Comparison of ENCODE assay signal across 9 cellular contexts in genomic region chr12:47816646-47817271, GRCh38. TPM values are rescaled to one million over a fixed set of nuclear protein-coding genes. Genes with fewer than 3 reads are reported as not detected.
DNase-seq lines count a peak whose midpoint lies in the region; ATAC-seq, FAIRE-seq and TF ChIP-seq lines count a peak whose summit lies in the region.
"Had no signal": no experiment of that assay in that cellular context is flagged by ENCODE, and none has a peak within 500 bp of the region (broad histone marks: within the 10 kb centered on the region; RNA-seq: fewer than 3 reads in every experiment).

No MANE protein-coding gene starts in this region.

- H4K8ac ChIP-seq in IMR-90 (ENCODE audit: low read depth in 2 of 2, low read length in 2 of 2): peak overlapping the region; percentile 28 to 45; a peak in 2 of 4 replicates

- FAIRE-seq in keratinocyte (lab: Jason Lieb, UNC): no peak

- H3K27ac ChIP-seq in IMR-90 (ENCODE audit: insufficient read depth, low read length): peak overlapping the region; percentile 99
- no peak overlapping the region for H3K27ac ChIP-seq in keratinocyte (ENCODE audit: control insufficient read depth, insufficient read depth, low read length)

- H2BK120ac ChIP-seq in IMR-90 (ENCODE audit: low read depth, low read length): peak overlapping the region; percentile 56

- H3K9me1 ChIP-seq in IMR-90 (ENCODE audit: insufficient read depth, low read length): peaks cover 30% of the 10 kb centered on the region
- H3K9me1 ChIP-seq in keratinocyte (ENCODE audit: control insufficient read depth, extremely low read depth, insufficient read depth, low read length): peaks cover 17% of the 10 kb centered on the region

- peaks cover 0 to 5% of the 10 kb centered on the region in 2 donors for H3K9me3 Mint-ChIP-seq in stimulated activated naive B cell treated with anti-CD40 and anti-IgM and Interleukin-4, amounts not matched to agents 10 μg/mL and 1 μg/mL and 100 μg/mL, for 72 hours

- H3K18ac ChIP-seq in IMR-90 (ENCODE audit: low read depth, low read length): peak overlapping the region; percentile 53; the same call in 1 of the 2 replicates

- H3K4me3 ChIP-seq in IMR-90 (ENCODE audit: insufficient read depth, low read depth, low read length): no peak overlapping the region
- H3K4me3 ChIP-seq in adipocyte (ENCODE audit: low read length): peak overlapping the region; percentile 86
- peak overlapping the region in 1 of 3 experiments; percentile 2 for H3K4me3 ChIP-seq in keratinocyte (ENCODE audit: control insufficient read depth in 2 of 3, extremely low read depth in 1 of 3, insufficient read depth in 2 of 3, low read depth in 1 of 3, low read length in 3 of 3)

- H3K79me2 ChIP-seq in keratinocyte (ENCODE audit: control insufficient read depth, insufficient read depth, low read length): peaks cover 85% of the 10 kb centered on the region

- peaks cover 62 to 84% of the 10 kb centered on the region in 2 donors for H3K4me1 Mint-ChIP-seq in stimulated activated naive B cell treated with anti-CD40 and anti-IgM and Interleukin-4, amounts not matched to agents 10 μg/mL and 1 μg/mL and 100 μg/mL, for 72 hours

- peak overlapping the region; percentile 2; the same call in 1 of the 2 replicates for H4K5ac ChIP-seq in IMR-90 (ENCODE audit: low read depth, low read length)

- H3K9ac ChIP-seq in IMR-90 (ENCODE audit: low read depth, low read length) (peak overlapping the region; percentile 69), adipocyte (ENCODE audit: low read length) (peak overlapping the region; percentile 91), keratinocyte (ENCODE audit: control insufficient read depth, extremely low read depth, insufficient read depth, low read length) (peak overlapping the region; percentile 1)

- H2AFZ ChIP-seq in IMR-90 (replicated peaks; ENCODE audit: low read length, poor library complexity): peak overlapping the region; percentile 47
- no peak overlapping the region for H2AFZ ChIP-seq in keratinocyte (ENCODE audit: control insufficient read depth, low read length)

- H4K91ac ChIP-seq in IMR-90 (ENCODE audit: insufficient read depth, low read depth, low read length): peak overlapping the region; percentile 62

- H3K27ac Mint-ChIP-seq in stimulated activated naive B cell treated with anti-CD40 and anti-IgM and Interleukin-4, amounts not matched to agents 10 μg/mL and 1 μg/mL and 100 μg/mL, for 72 hours: peak overlapping the region; percentile 99

- no peaks in the 10 kb centered on the region for H3K9me3 ChIP-seq in IMR-90 (ENCODE audit: control insufficient read depth, insufficient read depth, low read length)
- no peaks in the 10 kb centered on the region for H3K9me3 ChIP-seq in adipocyte (ENCODE audit: control insufficient read depth, low read length)
- H3K9me3 ChIP-seq in keratinocyte (ENCODE audit: control insufficient read depth, low read depth, low read length): no peaks in the 10 kb centered on the region

- ATAC-seq in IMR-90 (ENCODE audit: low read depth) (no peak), HG02642 (IDR thresholded peaks at IDR 0.05; ENCODE audit: poor library complexity, unreplicated experiment) (no peak), GM21360 (IDR thresholded peaks at IDR 0.05; ENCODE audit: unreplicated experiment) (no peak)
- ATAC-seq in stimulated activated naive B cell treated with anti-CD40 and anti-IgM and Interleukin-4, amounts not matched to agents 10 μg/mL and 1 μg/mL and 100 μg/mL, for 72 hours (replicated peaks): no peak

- CTCF ChIA-PET in IMR-90 (lab: Yijun Ruan, JAX): interaction anchor here (0.9 to 1.6 kb wide), 4 partner anchors 9 to 22 kb away, joined by 4 to 6 read pairs (median 4); no protein-coding TSS in a partner anchor

- H3K4me2 ChIP-seq in IMR-90 (ENCODE audit: low read depth, low read length) (peak overlapping the region; percentile 84), keratinocyte (ENCODE audit: control insufficient read depth, extremely low read depth, insufficient read depth, low read depth, low read length) (peak overlapping the region; percentile 91)

- no peak for DNase-seq in IMR-90
- peak; percentile 29 for DNase-seq in adipocyte (ENCODE audit: low read depth)
- DNase-seq in keratinocyte (ENCODE audit: low read depth, low spot score): no peak
- no peak for DNase-seq in stimulated activated naive B cell treated with anti-CD40 and anti-IgM and Interleukin-4, amounts not matched to agents 10 μg/mL and 1 μg/mL and 100 μg/mL, for 72 hours
- DNase-seq in activated gamma-delta T cell treated with Interleukin-2 at 50 U/mL for 16 hours: no peak
- DNase-seq in GOT3 (lab: John Stamatoyannopoulos, UW): no peak
- DNase-seq: occipital lobe had no signal

- peaks cover 20 to 48% of the 10 kb centered on the region in 2 donors for H3K36me3 Mint-ChIP-seq in stimulated activated naive B cell treated with anti-CD40 and anti-IgM and Interleukin-4, amounts not matched to agents 10 μg/mL and 1 μg/mL and 100 μg/mL, for 72 hours

- POLR2A ChIA-PET in IMR-90 (lab: Charles Lee; ENCODE audit: unreplicated experiment): interaction anchor here (1.7 kb wide), 1 partner anchor 9 kb away, joined by 4 read pairs; no protein-coding TSS in a partner anchor

- no peak overlapping the region for H2BK20ac ChIP-seq in IMR-90 (ENCODE audit: low read depth, low read length)

- no peaks in the 10 kb centered on the region for H3K27me3 ChIP-seq in IMR-90 (ENCODE audit: control insufficient read depth, insufficient read depth, low read length)
- H3K27me3 ChIP-seq in adipocyte (replicated peaks; ENCODE audit: control insufficient read depth, insufficient read depth, low read length): no peaks in the 10 kb centered on the region
- no peaks in the 10 kb centered on the region for H3K27me3 ChIP-seq in keratinocyte (ENCODE audit: control insufficient read depth, extremely low read depth, insufficient read depth, low read length)

- peak overlapping the region; percentile 87 for H3K4ac ChIP-seq in IMR-90 (ENCODE audit: low read depth, low read length)

- H2BK5ac ChIP-seq in IMR-90 (ENCODE audit: low read depth, low read length, poor library complexity, severe bottlenecking): peak overlapping the region; percentile 79

- WGBS in IMR-90 (ENCODE audit: extremely low coverage in 2 of 2, insufficient read length in 1 of 2), 2 experiments: 20% methylated on average over 1 of the region's 9 CpGs; no CpG with 5 or more reads in 1 of the 2 experiments

- peak overlapping the region; percentile 48 for H3K14ac ChIP-seq in IMR-90 (replicated peaks; ENCODE audit: low read depth, low read length)

- peak overlapping the region; percentile 90 to 97 for H3K4me3 Mint-ChIP-seq in stimulated activated naive B cell treated with anti-CD40 and anti-IgM and Interleukin-4, amounts not matched to agents 10 μg/mL and 1 μg/mL and 100 μg/mL, for 72 hours

- TF ChIP-seq POLR2A in IMR-90 (IDR thresholded peaks at IDR 0.05; ENCODE audit: low read depth, low read length): no peak

- peak overlapping the region; percentile 84 for H2AK9ac ChIP-seq in IMR-90 (replicated peaks; ENCODE audit: low read depth, low read length, poor library complexity)

- no TSS peak for BruUV-seq in IMR-90 (replicated peaks; lab: Mats Ljungman, UMichigan)

- H2BK15ac ChIP-seq in IMR-90 (ENCODE audit: low read depth, low read length): peak overlapping the region; percentile 63; the same call in 1 of the 3 replicates

- H2AK5ac ChIP-seq in IMR-90 (ENCODE audit: low read depth, low read length): peak overlapping the region; percentile 77

- H4K20me1 ChIP-seq in IMR-90 (ENCODE audit: insufficient read depth, low read length) (peaks cover 69% of the 10 kb centered on the region), keratinocyte (ENCODE audit: control insufficient read depth, extremely low read depth, insufficient read depth, low read length) (peaks cover 7% of the 10 kb centered on the region)

- H3K4me1 ChIP-seq in IMR-90 (ENCODE audit: control insufficient read depth, insufficient read depth, low read length) (peaks cover 55% of the 10 kb centered on the region), adipocyte (ENCODE audit: control insufficient read depth, insufficient read depth, low read length) (peaks cover 75% of the 10 kb centered on the region), keratinocyte (ENCODE audit: control insufficient read depth, extremely low read depth, insufficient read depth, low read length) (peaks cover 60% of the 10 kb centered on the region)

- dilution Hi-C loops in IMR-90 (cut with HindIII; ENCODE audit: low sequenced_read_pairs, unreplicated experiment) (no loop called here), keratinocyte (cut with MboI; ENCODE audit: extremely low pct_ligation_motif_present, low sequenced_read_pairs) (no loop called here)

- H3K23ac ChIP-seq in IMR-90 (ENCODE audit: low read depth, low read length): peak overlapping the region; percentile 83

- intact Hi-C loops in IMR-90 (cut with micrococcal nuclease): no loop called here

- peaks cover 5% of the 10 kb centered on the region; the same call in 1 of the 2 replicates for H3K36me3 ChIP-seq in IMR-90 (ENCODE audit: control insufficient read depth, insufficient read depth, low read length)
- H3K36me3 ChIP-seq in adipocyte (ENCODE audit: control insufficient read depth, insufficient read depth, low read length, severe bottlenecking): peaks cover 9% of the 10 kb centered on the region
- peaks cover 3 to 27% of the 10 kb centered on the region in 2 experiments for H3K36me3 ChIP-seq in keratinocyte (ENCODE audit: control insufficient read depth in 2 of 2, extremely low read depth in 1 of 2, insufficient read depth in 2 of 2, low read length in 2 of 2)

- in situ Hi-C loops in IMR-90 (cut with MboI; ENCODE audit: low sequenced_read_pairs): no loop called here

- TF ChIP-seq CTCF in IMR-90 (conservative IDR thresholded peaks at IDR 0.05; ENCODE audit: low read depth, low read length) (no peak), keratinocyte (optimal IDR thresholded peaks at IDR 0.05 in 1 of 3, IDR thresholded peaks at IDR 0.05 in 1 of 3, conservative IDR thresholded peaks at IDR 0.05 in 1 of 3; ENCODE audit: extremely low read depth in 1 of 3, insufficient read depth in 2 of 3, low read length in 3 of 3) (no peak)

- no peaks in the 10 kb centered on the region for H3K27me3 Mint-ChIP-seq in stimulated activated naive B cell treated with anti-CD40 and anti-IgM and Interleukin-4, amounts not matched to agents 10 μg/mL and 1 μg/mL and 100 μg/mL, for 72 hours

- H3K79me1 ChIP-seq in IMR-90 (ENCODE audit: low read depth in 1 of 2, low read length in 2 of 2): peaks cover 14 to 57% of the 10 kb centered on the region in 2 experiments; a peak in 3 of 4 replicates

- H3K56ac ChIP-seq in IMR-90 (ENCODE audit: extremely low read depth, insufficient read depth, low read length): no peak overlapping the region

- TF ChIP-seq RAD21 in IMR-90 (IDR thresholded peaks at IDR 0.05; ENCODE audit: low read length): no peak

RNA-seq across cellular contexts. Expression of gene HDAC7, which starts 2.9 kb away (rescaled TPM):
- total RNA-seq in IMR-90 (2012; rRNA removed): 10.4 and 10.6 TPM in 2 replicates
- polyA plus RNA-seq in IMR-90 (2012; rRNA removed): 64.7 and 65.1 TPM in 2 replicates
- polyA plus RNA-seq in IMR-90 (2012; cell fraction: cytosol; rRNA removed): 51.5 and 60.5 TPM in 2 replicates
- 183 and 377 TPM in 2 replicates for polyA plus RNA-seq in IMR-90 (2012; cell fraction: nucleus; rRNA removed; ENCODE audit: low replicate concordance)
- 15.8 to 32.4 TPM (median 17.0 TPM) in 3 replicates for polyA plus RNA-seq in keratinocyte
- polyA plus RNA-seq in keratinocyte (2011; ENCODE audit: low read depth): 27.9 TPM
- polyA plus RNA-seq in keratinocyte (2011; cell fraction: cytosol; rRNA removed): 13.0 and 21.8 TPM in 2 replicates
- 67.6 and 79.0 TPM in 2 replicates for polyA plus RNA-seq in keratinocyte (2011; cell fraction: nucleus; rRNA removed)
- 24.3 and 37.1 TPM in 2 replicates for polyA plus RNA-seq in keratinocyte (2012; ENCODE audit: low replicate concordance)
- polyA minus RNA-seq in keratinocyte: 13.7 to 55.7 TPM (median 18.8 TPM) in 3 replicates
- 32.6 TPM for polyA minus RNA-seq in keratinocyte (2011; cell fraction: cytosol; rRNA and poly(A)+ RNA removed)
- 23.3 and 24.6 TPM in 2 replicates for polyA minus RNA-seq in keratinocyte (2011; cell fraction: nucleus; rRNA and poly(A)+ RNA removed)

RNA-seq across cellular contexts. Expression of gene SLC48A1, which starts 43.7 kb away (rescaled TPM):
- total RNA-seq in IMR-90 (2012; rRNA removed): 4.4 and 4.8 TPM in 2 replicates
- polyA plus RNA-seq in IMR-90 (2012; rRNA removed): 5.9 and 6.0 TPM in 2 replicates
- polyA plus RNA-seq in IMR-90 (2012; cell fraction: cytosol; rRNA removed): 4.1 and 10.3 TPM in 2 replicates
- 10.0 and 10.3 TPM in 2 replicates for polyA plus RNA-seq in IMR-90 (2012; cell fraction: nucleus; rRNA removed; ENCODE audit: low replicate concordance)
- polyA plus RNA-seq in keratinocyte: 7.8 to 15.3 TPM (median 8.1 TPM) in 3 replicates
- polyA plus RNA-seq in keratinocyte (2011; ENCODE audit: low read depth): 1.5 TPM
- polyA plus RNA-seq in keratinocyte (2011; cell fraction: cytosol; rRNA removed): 10.8 and 12.2 TPM in 2 replicates
- 14.4 and 18.3 TPM in 2 replicates for polyA plus RNA-seq in keratinocyte (2011; cell fraction: nucleus; rRNA removed)
- 11.7 and 13.6 TPM in 2 replicates for polyA plus RNA-seq in keratinocyte (2012; ENCODE audit: low replicate concordance)
- polyA minus RNA-seq in keratinocyte: 12.8 to 29.3 TPM (median 16.5 TPM) in 3 replicates
- polyA minus RNA-seq in keratinocyte (2011; cell fraction: cytosol; rRNA and poly(A)+ RNA removed): 16.5 TPM
- 5.4 and 5.8 TPM in 2 replicates for polyA minus RNA-seq in keratinocyte (2011; cell fraction: nucleus; rRNA and poly(A)+ RNA removed)

RNA-seq across cellular contexts. Expression of gene RAPGEF3, which starts 58.1 kb away (rescaled TPM):
- total RNA-seq in IMR-90 (2012; rRNA removed): 0.83 and 1.3 TPM in 2 replicates
- polyA plus RNA-seq in IMR-90 (2012; rRNA removed): 2.0 and 2.9 TPM in 2 replicates
- 1.7 TPM in 2 replicates for polyA plus RNA-seq in IMR-90 (2012; cell fraction: cytosol; rRNA removed)
- 11.2 and 11.8 TPM in 2 replicates for polyA plus RNA-seq in IMR-90 (2012; cell fraction: nucleus; rRNA removed; ENCODE audit: low replicate concordance)
- 4.1 to 5.7 TPM (median 5.1 TPM) in 3 replicates for polyA plus RNA-seq in keratinocyte
- 2.2 TPM for polyA plus RNA-seq in keratinocyte (2011; ENCODE audit: low read depth)
- polyA plus RNA-seq in keratinocyte (2011; cell fraction: cytosol; rRNA removed): 1.8 and 2.7 TPM in 2 replicates
- polyA plus RNA-seq in keratinocyte (2011; cell fraction: nucleus; rRNA removed): 13.1 and 17.2 TPM in 2 replicates
- 1.9 and 6.5 TPM in 2 replicates for polyA plus RNA-seq in keratinocyte (2012; ENCODE audit: low replicate concordance)
- 5.5 to 25.3 TPM (median 5.9 TPM) in 3 replicates for polyA minus RNA-seq in keratinocyte
- polyA minus RNA-seq in keratinocyte (2011; cell fraction: cytosol; rRNA and poly(A)+ RNA removed): 8.1 TPM
- 5.7 and 7.1 TPM in 2 replicates for polyA minus RNA-seq in keratinocyte (2011; cell fraction: nucleus; rRNA and poly(A)+ RNA removed)

Comparison
In these comparisons a context has a peak if more than half of its experiments do, and no peak if none do; other contexts are left out.
1. H3K9ac ChIP-seq: peak in every context shown above with its lines; median percentile 91 in adipocyte; 69 in IMR-90; 1 in keratinocyte.